Comparison of ENCODE assay signal across 8 cellular contexts in the genomic region with DNA sequence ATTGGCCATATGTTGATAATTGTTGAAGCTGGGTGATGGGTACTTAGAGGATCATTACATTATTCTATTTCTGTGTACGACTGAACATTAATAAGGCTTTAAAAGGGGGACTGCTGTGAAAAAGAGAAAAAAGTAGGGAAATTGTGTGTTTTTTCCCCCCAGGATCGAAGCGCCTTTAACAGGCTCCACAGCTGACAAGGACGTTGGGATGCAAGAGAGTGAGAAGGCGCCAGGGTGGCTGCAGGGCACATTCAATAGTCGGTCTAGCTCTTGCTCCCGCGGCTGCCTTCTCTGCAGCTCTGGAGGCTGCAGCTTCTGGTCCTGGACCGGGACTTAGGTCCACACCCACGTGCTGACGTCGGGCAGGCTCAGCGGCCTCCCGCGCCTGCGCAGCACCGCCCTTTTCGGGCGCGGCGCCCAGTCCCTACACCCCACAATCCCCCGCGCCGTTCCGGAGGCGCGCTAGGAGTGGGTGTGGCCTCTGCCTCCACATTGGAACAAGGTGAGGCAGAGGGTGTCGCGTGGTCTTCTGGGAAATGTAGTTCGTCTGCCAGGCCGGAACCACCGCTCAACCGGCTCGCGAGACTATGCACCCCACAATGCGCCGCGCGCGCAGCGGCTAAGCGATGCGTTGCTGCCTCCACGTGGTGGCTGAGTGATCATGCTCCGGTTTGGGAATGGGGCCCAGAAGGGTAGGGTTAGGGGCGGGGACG. TPM values are rescaled to one million over a fixed set of nuclear protein-coding genes. Genes with fewer than 3 reads are reported as not detected.
DNase-seq lines count a peak whose midpoint lies in the region; ATAC-seq lines count a peak whose summit lies in the region.

No MANE protein-coding gene starts in this region.

- H3K9me3 Mint-ChIP-seq in activated CD4-positive, alpha-beta T cell treated with anti-CD3 and anti-CD28 coated beads, Interleukin-2, amount 10 ng/mL, durations not matched to agents 24 days and 14 days = no peaks in the 10 kb centered on the region

- no peaks in the 10 kb centered on the region for H3K36me3 Mint-ChIP-seq in activated CD4-positive, alpha-beta T cell treated with anti-CD3 and anti-CD28 coated beads, Interleukin-2, amount 10 ng/mL, durations not matched to agents 24 days and 14 days (ENCODE audit: low read depth)

- H3K4me3 Mint-ChIP-seq in activated CD4-positive, alpha-beta T cell treated with anti-CD3 and anti-CD28 coated beads, Interleukin-2, amount 10 ng/mL, durations not matched to agents 24 days and 14 days = peak overlapping the region; percentile 79

- DNase-seq in C1 segment of cervical spinal cord (lab: John Stamatoyannopoulos, UW) (peak; percentile 95 to 100 (median 99)), GM19240 (ENCODE audit: insufficient read length, low spot score) (peak; percentile 100), NCI-H524 treated with DMSO at 0.1 percent for 48 hours (lab: John Stamatoyannopoulos, UW) (peak; percentile 99), cortex of kidney (lab: John Stamatoyannopoulos, UW) (peak; percentile 31), left lobe of liver (ENCODE audit: low spot score) (peak; percentile 100)
- DNase-seq in activated CD4-positive, alpha-beta T cell treated with anti-CD3 and anti-CD28 coated beads, Interleukin-2, amount 10 ng/mL, durations not matched to agents 24 days and 14 days = peak; percentile 100
- peak; percentile 100 for DNase-seq in stimulated activated CD4-positive, alpha-beta T cell treated with anti-CD3 and anti-CD28 coated beads, Interleukin-2, amount 100 ng/mL, for 4 hours (ENCODE audit: low read depth)

- H3K4me1 Mint-ChIP-seq in activated CD4-positive, alpha-beta T cell treated with anti-CD3 and anti-CD28 coated beads, Interleukin-2, amount 10 ng/mL, durations not matched to agents 24 days and 14 days = peaks cover 25% of the 10 kb centered on the region

- no peaks in the 10 kb centered on the region for H3K27me3 Mint-ChIP-seq in activated CD4-positive, alpha-beta T cell treated with anti-CD3 and anti-CD28 coated beads, Interleukin-2, amount 10 ng/mL, durations not matched to agents 24 days and 14 days

- intact Hi-C loops in activated CD4-positive, alpha-beta T cell treated with anti-CD3 and anti-CD28 coated beads, Interleukin-2, amount 10 ng/mL, durations not matched to agents 24 days and 14 days (cut with micrococcal nuclease) = loop anchor here (1.0 to 5.0 kb wide), 6 partner anchors 31 to 239 kb away; a partner anchor contains a TSS

- peak overlapping the region; percentile 90 for H3K27ac Mint-ChIP-seq in activated CD4-positive, alpha-beta T cell treated with anti-CD3 and anti-CD28 coated beads, Interleukin-2, amount 10 ng/mL, durations not matched to agents 24 days and 14 days

- ATAC-seq in HG03460 (IDR thresholded peaks at IDR 0.05; ENCODE audit: unreplicated experiment) (peak; percentile 88), left lobe of liver (peak; percentile 98)

RNA-seq across cellular contexts. Expression of a gene that starts 4.9 kb away (rescaled TPM):
- 11.0 and 11.6 TPM in 2 replicates for total RNA-seq in activated CD4-positive, alpha-beta T cell treated with anti-CD3 and anti-CD28 coated beads, Interleukin-2, amount 10 ng/mL, durations not matched to agents 24 days and 14 days
- 8.4 TPM for total RNA-seq in left lobe of liver

RNA-seq across cellular contexts. Expression of a gene that starts 23.2 kb away (rescaled TPM):
- not detected in 2 replicates for total RNA-seq in activated CD4-positive, alpha-beta T cell treated with anti-CD3 and anti-CD28 coated beads, Interleukin-2, amount 10 ng/mL, durations not matched to agents 24 days and 14 days
- 20.2 TPM for total RNA-seq in left lobe of liver

RNA-seq across cellular contexts. Expression of a gene that starts 29.0 kb away (rescaled TPM):
- 46.1 and 48.4 TPM in 2 replicates for total RNA-seq in activated CD4-positive, alpha-beta T cell treated with anti-CD3 and anti-CD28 coated beads, Interleukin-2, amount 10 ng/mL, durations not matched to agents 24 days and 14 days
- total RNA-seq in left lobe of liver = 1.8 TPM

RNA-seq across cellular contexts. Expression of a gene that starts 31.0 kb away (rescaled TPM):
- total RNA-seq in activated CD4-positive, alpha-beta T cell treated with anti-CD3 and anti-CD28 coated beads, Interleukin-2, amount 10 ng/mL, durations not matched to agents 24 days and 14 days = 146 and 150 TPM in 2 replicates
- 2.3 TPM for total RNA-seq in left lobe of liver

Comparison
In these comparisons a context has a peak if more than half of its experiments do, and no peak if none do; other contexts are left out.
1. Peak in every context shown above with its lines: DNase-seq and ATAC-seq.
2. DNase-seq: peak in every context shown above with its lines; median percentile 100 in GM19240; 100 in activated CD4-positive, alpha-beta T cell treated with anti-CD3 and anti-CD28 coated beads, Interleukin-2, amount 10 ng/mL, durations not matched to agents 24 days and 14 days; 100 in left lobe of liver; 100 in stimulated activated CD4-positive, alpha-beta T cell treated with anti-CD3 and anti-CD28 coated beads, Interleukin-2, amount 100 ng/mL, for 4 hours; 99 in C1 segment of cervical spinal cord; 99 in NCI-H524 treated with DMSO at 0.1 percent for 48 hours; 31 in cortex of kidney.
3. RNA of a gene that starts 23.2 kb away (total RNA-seq): 20.2 TPM in left lobe of liver (single experiment); not detected in activated CD4-positive, alpha-beta T cell treated with anti-CD3 and anti-CD28 coated beads, Interleukin-2, amount 10 ng/mL, durations not matched to agents 24 days and 14 days; every median in the first group is over 10 times any median in the second.
4. RNA of a gene that starts 29.0 kb away (total RNA-seq): 46.1 to 48.4 TPM in activated CD4-positive, alpha-beta T cell treated with anti-CD3 and anti-CD28 coated beads, Interleukin-2, amount 10 ng/mL, durations not matched to agents 24 days and 14 days; 1.8 TPM in left lobe of liver (single experiment); every median in the first group is over 10 times any median in the second.